34 cellular contexts compared by ENCODE assay signal in the genomic region with DNA sequence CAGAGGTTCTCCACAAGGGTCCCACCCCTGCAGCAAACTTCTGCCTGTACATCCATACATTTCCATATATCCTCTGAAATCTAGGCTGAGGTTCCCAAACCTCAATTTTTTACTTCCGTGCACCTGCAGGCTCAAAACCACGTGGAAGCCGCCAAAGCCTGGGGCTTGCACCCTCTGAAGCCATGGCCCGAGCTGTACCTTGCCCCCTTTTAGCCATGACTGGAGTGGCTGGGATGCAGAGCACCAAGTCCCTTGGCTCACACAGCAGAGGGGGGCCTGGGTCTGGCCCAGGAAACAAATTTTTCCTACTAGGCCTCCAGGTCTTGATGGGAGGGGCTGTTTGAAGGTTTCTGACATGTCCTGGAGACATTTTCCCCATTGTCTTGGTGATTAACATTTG.
"Had no signal": no experiment of that assay in that cellular context is flagged by ENCODE, and none has a peak within 500 bp of the region (broad histone marks: within the 10 kb centered on the region; RNA-seq: fewer than 3 reads in every experiment).

No MANE protein-coding gene starts in this region.

- H3K36me3 ChIP-seq: adrenal gland, ascending aorta, brain microvascular endothelial cell, breast epithelium, cardiac muscle cell had no signal

- H3K4me1 ChIP-seq: adrenal gland, ascending aorta, body of pancreas, breast epithelium had no signal

- H3K27ac ChIP-seq: adrenal gland, ascending aorta, body of pancreas, brain microvascular endothelial cell, breast epithelium, cardiac muscle cell had no signal

- ATAC-seq: activated naive CD4-positive, alpha-beta T cell treated with anti-CD3 and anti-CD28 coated beads, Interleukin-2, amount 50 U/mL, for 72 hours; activated naive CD8-positive, alpha-beta T cell treated with anti-CD3 and anti-CD28 coated beads, Interleukin-2, amount 50 U/mL, for 24 hours; activated T-cell treated with anti-CD3 and anti-CD28 coated beads, Interleukin-2, amount 50 U/mL, for 4 hours; activated T-cell treated with anti-CD3 and anti-CD28 coated beads, Interleukin-2, amount 50 U/mL, for 72 hours; activated T-helper 17 cell treated with anti-CD3 and anti-CD28 coated beads, Interleukin-2, amount 50 U/mL, for 72 hours; body of pancreas had no signal

- H3K4me3 ChIP-seq: adrenal gland, ascending aorta, body of pancreas, breast epithelium, cardiac muscle cell had no signal

- H3K9me3 ChIP-seq: adrenal gland, ascending aorta, body of pancreas, breast epithelium had no signal

- FAIRE-seq: astrocyte, bronchial epithelial cell had no signal

- H3K27me3 ChIP-seq: adrenal gland, ascending aorta, body of pancreas, brain microvascular endothelial cell, breast epithelium, cardiac muscle cell had no signal

- DNase-seq: activated effector memory CD4-positive, alpha-beta T cell treated with anti-CD3 and anti-CD28 coated beads, Interleukin-2, amount 50 U/mL, for 16 hours; activated effector memory CD4-positive, alpha-beta T cell treated with Interleukin-2 at 50 U/mL for 16 hours; activated gamma-delta T cell; activated gamma-delta T cell treated with Interleukin-2 at 50 U/mL for 16 hours; activated naive CD4-positive, alpha-beta T cell; activated naive CD4-positive, alpha-beta T cell treated with anti-CD3 and anti-CD28 coated beads for 36 hours; activated naive CD4-positive, alpha-beta T cell treated with anti-CD3 and anti-CD28 coated beads, Interleukin-2, amount 10 ng/mL, durations not matched to agents 7 days and 5 days; activated naive CD4-positive, alpha-beta T cell treated with anti-CD3 and anti-CD28 coated beads, Interleukin-2, amount 50 U/mL, for 16 hours; activated naive CD4-positive, alpha-beta T cell treated with Interleukin-2 at 50 U/mL for 16 hours; activated naive CD8-positive, alpha-beta T cell treated with anti-CD3 and anti-CD28 coated beads for 36 hours; activated naive CD8-positive, alpha-beta T cell treated with anti-CD3 and anti-CD28 coated beads, Interleukin-2, amount 10 ng/mL, durations not matched to agents 7 days and 5 days; activated naive CD8-positive, alpha-beta T cell treated with anti-CD3 and anti-CD28 coated beads, Interleukin-2, amount 50 U/mL, for 24 hours; activated T-cell treated with anti-CD3 and anti-CD28 coated beads, Interleukin-2, amount 50 U/mL, for 1 hour; activated T-cell treated with anti-CD3 and anti-CD28 coated beads, Interleukin-2, amount 50 U/mL, for 24 hours; activated T-cell treated with anti-CD3 and anti-CD28 coated beads, Interleukin-2, amount 50 U/mL, for 4 hours; activated T-cell treated with anti-CD3 and anti-CD28 coated beads, Interleukin-2, amount 50 U/mL, for 48 hours; activated T-cell treated with anti-CD3 and anti-CD28 coated beads, Interleukin-2, amount 50 U/mL, for 72 hours; adrenal gland; amniotic stem cell; amygdala; anterior cingulate cortex; aorta; body of pancreas; brain microvascular endothelial cell; caudate nucleus; central memory CD4-positive, alpha-beta T cell; cerebellar nuclear complex had no signal
